In the genomic region with DNA sequence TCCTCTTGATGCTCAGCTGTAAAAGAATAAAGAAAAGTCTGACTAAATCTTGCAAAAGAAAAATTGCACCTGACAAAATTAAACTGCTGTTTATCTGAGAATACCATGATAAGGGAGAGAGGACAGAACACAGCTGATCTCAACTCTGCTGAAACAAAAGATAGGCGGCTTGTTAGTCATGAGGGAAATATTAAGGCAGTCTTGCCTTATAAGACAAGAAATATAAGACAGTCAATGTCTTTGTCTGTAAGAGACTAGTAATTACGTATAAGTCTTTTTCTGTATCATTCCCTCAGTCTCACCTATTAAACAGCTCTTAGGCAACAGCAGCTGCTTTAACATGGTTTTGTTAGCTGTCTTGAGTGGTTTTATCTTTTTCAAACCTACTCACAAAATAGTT, we compare ENCODE assay signal across 14 cellular contexts.
A peak's percentile ranks its signal among the peaks of the same experiment; 100 is the strongest.
DNase-seq lines count a peak whose midpoint lies in the region; ATAC-seq, FAIRE-seq and TF ChIP-seq lines count a peak whose summit lies in the region.
"Had no signal": no experiment of that assay in that cellular context is flagged by ENCODE, and none has a peak within 500 bp of the region (broad histone marks: within the 10 kb centered on the region; RNA-seq: fewer than 3 reads in every experiment).

No MANE protein-coding gene starts in this region.

- in situ Hi-C loops in IMR-90 (cut with MboI; ENCODE audit: low sequenced_read_pairs) (no loop called here), ACHN (cut with HindIII; ENCODE audit: low pct_ligation_motif_present, low pct_unique_long_range_greater_than_20kb, low sequenced_read_pairs) (no loop called here)

- peak; percentile 60 for ATAC-seq in IMR-90 (ENCODE audit: low read depth)
- ATAC-seq: A549; CD8-positive, alpha-beta T cell; HCT116 had no signal

- no peak overlapping the region for H3K27ac ChIP-seq in IMR-90 (ENCODE audit: insufficient read depth, low read length)
- no peak overlapping the region for H3K27ac ChIP-seq in astrocyte (ENCODE audit: low read depth, low read length)
- H3K27ac ChIP-seq: A549 had no signal

- no peak overlapping the region for H2AK9ac ChIP-seq in IMR-90 (replicated peaks; ENCODE audit: low read depth, low read length, poor library complexity)

- DNase-seq in IMR-90: peak; percentile 61
- DNase-seq in astrocyte (ENCODE audit: low read depth): peak; percentile 70
- peak; percentile 50 for DNase-seq in fibroblast of pulmonary artery (ENCODE audit: low read depth)
- DNase-seq in non-pigmented ciliary epithelial cell (ENCODE audit: low read depth): peak; percentile 30
- no peak for DNase-seq in NCI-H2171 (lab: John Stamatoyannopoulos, UW)
- DNase-seq in ACHN: no peak
- no peak for DNase-seq in activated CD8-positive, alpha-beta memory T cell treated with anti-CD3 and anti-CD28 coated beads, Interleukin-2, amount 50 U/mL, for 4 hours
- DNase-seq: CD8-positive, alpha-beta T cell; COR-L47; GF-D8 had no signal

- no peak overlapping the region for H2BK15ac ChIP-seq in IMR-90 (ENCODE audit: low read depth, low read length)

- H3K9me1 ChIP-seq in IMR-90 (ENCODE audit: insufficient read depth, low read length): no peaks in the 10 kb centered on the region; the same call in 1 of the 2 replicates

- BruUV-seq in IMR-90 (replicated peaks; lab: Mats Ljungman, UMichigan): no TSS peak

- no peak overlapping the region for H2BK20ac ChIP-seq in IMR-90 (ENCODE audit: low read depth, low read length)

- H3K9me3 ChIP-seq in IMR-90 (ENCODE audit: control insufficient read depth, insufficient read depth, low read length): no peaks in the 10 kb centered on the region
- no peaks in the 10 kb centered on the region for H3K9me3 ChIP-seq in astrocyte (ENCODE audit: insufficient read depth, low read depth, low read length)
- H3K9me3 ChIP-seq: A549 had no signal

- H3K9ac ChIP-seq in IMR-90 (ENCODE audit: low read depth, low read length): no peak overlapping the region
- no peak overlapping the region for H3K9ac ChIP-seq in astrocyte (ENCODE audit: low read length)

- no peak overlapping the region for H4K91ac ChIP-seq in IMR-90 (ENCODE audit: insufficient read depth, low read depth, low read length)

- H3K27ac Mint-ChIP-seq in astrocyte (ENCODE audit: unreplicated experiment): no peak overlapping the region
- H3K27ac Mint-ChIP-seq: CD14-positive monocyte; CD8-positive, alpha-beta T cell had no signal

- no peaks in the 10 kb centered on the region for H3K27me3 ChIP-seq in IMR-90 (ENCODE audit: control insufficient read depth, insufficient read depth, low read length)
- no peaks in the 10 kb centered on the region for H3K27me3 ChIP-seq in astrocyte (ENCODE audit: insufficient read depth, low read length)

- TF ChIP-seq POLR2A in IMR-90 (IDR thresholded peaks at IDR 0.05; ENCODE audit: low read depth, low read length): no peak

- H2BK120ac ChIP-seq in IMR-90 (ENCODE audit: low read depth, low read length): no peak overlapping the region

- no peak overlapping the region for H2AK5ac ChIP-seq in IMR-90 (ENCODE audit: low read depth, low read length)

- H3K36me3 Mint-ChIP-seq in astrocyte (ENCODE audit: low read depth, unreplicated experiment): no peaks in the 10 kb centered on the region
- H3K36me3 Mint-ChIP-seq: CD14-positive monocyte; CD8-positive, alpha-beta T cell had no signal

- no peak for FAIRE-seq in astrocyte (lab: Jason Lieb, UNC)
- FAIRE-seq: A549, D721Med had no signal

- POLR2A ChIA-PET in IMR-90 (lab: Charles Lee; ENCODE audit: unreplicated experiment): interaction anchor here (0.6 kb wide), 1 partner anchor 11 kb away, joined by 3 read pairs; no protein-coding TSS in a partner anchor

- H3K36me3 ChIP-seq in IMR-90 (ENCODE audit: control insufficient read depth, insufficient read depth, low read length): no peaks in the 10 kb centered on the region
- no peaks in the 10 kb centered on the region for H3K36me3 ChIP-seq in astrocyte (ENCODE audit: insufficient read depth, low read length)

- no peak overlapping the region for H2AFZ ChIP-seq in IMR-90 (replicated peaks; ENCODE audit: low read length, poor library complexity)
- no peak overlapping the region for H2AFZ ChIP-seq in astrocyte (ENCODE audit: low read depth, low read length)

- no peak overlapping the region for H3K14ac ChIP-seq in IMR-90 (replicated peaks; ENCODE audit: low read depth, low read length)

- H4K20me1 ChIP-seq in IMR-90 (ENCODE audit: insufficient read depth, low read length) (no peaks in the 10 kb centered on the region), astrocyte (ENCODE audit: insufficient read depth, low read length) (no peaks in the 10 kb centered on the region)

- no peak overlapping the region for H4K8ac ChIP-seq in IMR-90 (ENCODE audit: low read depth in 2 of 2, low read length in 2 of 2)

- H3K4ac ChIP-seq in IMR-90 (ENCODE audit: low read depth, low read length): no peak overlapping the region

- H3K4me2 ChIP-seq in IMR-90 (ENCODE audit: low read depth, low read length) (no peak overlapping the region), astrocyte (ENCODE audit: low read length) (no peak overlapping the region)
- H3K4me2 ChIP-seq: A549 had no signal

- H3K9me3 Mint-ChIP-seq in astrocyte (ENCODE audit: unreplicated experiment): no peaks in the 10 kb centered on the region
- H3K9me3 Mint-ChIP-seq: CD14-positive monocyte had no signal

- H3K4me1 Mint-ChIP-seq in astrocyte (ENCODE audit: low read depth, unreplicated experiment): no peaks in the 10 kb centered on the region
- H3K4me1 Mint-ChIP-seq: CD14-positive monocyte had no signal

- TF ChIP-seq RAD21 in IMR-90 (IDR thresholded peaks at IDR 0.05; ENCODE audit: low read length): no peak

- dilution Hi-C loops in IMR-90 (cut with HindIII; ENCODE audit: low sequenced_read_pairs, unreplicated experiment): no loop called here

- no peak overlapping the region for H3K4me3 Mint-ChIP-seq in astrocyte (ENCODE audit: unreplicated experiment)
- H3K4me3 Mint-ChIP-seq: CD14-positive monocyte; CD8-positive, alpha-beta T cell had no signal

- no peaks in the 10 kb centered on the region for H3K79me2 ChIP-seq in astrocyte (ENCODE audit: insufficient read depth, low read length)

- H3K4me3 ChIP-seq in IMR-90 (ENCODE audit: insufficient read depth, low read depth, low read length) (no peak overlapping the region), astrocyte (ENCODE audit: insufficient read depth, low read depth, low read length) (no peak overlapping the region), fibroblast of pulmonary artery (replicated peaks; ENCODE audit: low read depth, low read length) (no peak overlapping the region)
- H3K4me3 ChIP-seq: A549 had no signal

- no CpG with 5 or more reads among the region's 2 CpGs for WGBS in IMR-90 (ENCODE audit: extremely low coverage in 2 of 2, insufficient read length in 1 of 2), 2 experiments

- CTCF ChIA-PET in IMR-90 (lab: Yijun Ruan, JAX): no interaction called here

- H3K27me3 Mint-ChIP-seq in astrocyte (ENCODE audit: low read depth, unreplicated experiment): no peaks in the 10 kb centered on the region

- no peaks in the 10 kb centered on the region for H3K79me1 ChIP-seq in IMR-90 (ENCODE audit: low read depth in 1 of 2, low read length in 2 of 2)

- H3K4me1 ChIP-seq in IMR-90 (ENCODE audit: control insufficient read depth, insufficient read depth, low read length): peaks cover 2% of the 10 kb centered on the region; the same call in 1 of the 2 replicates
- H3K4me1 ChIP-seq in astrocyte (ENCODE audit: insufficient read depth, low read length): no peaks in the 10 kb centered on the region
- H3K4me1 ChIP-seq: A549 had no signal

- TF ChIP-seq CTCF in IMR-90 (conservative IDR thresholded peaks at IDR 0.05; ENCODE audit: low read depth, low read length) (no peak), astrocyte (IDR thresholded peaks at IDR 0.05; ENCODE audit: insufficient read depth, low read depth, low read length) (no peak), fibroblast of pulmonary artery (IDR thresholded peaks at IDR 0.05; ENCODE audit: low read length, missing control alignments) (no peak)

- no peak overlapping the region for H3K23ac ChIP-seq in IMR-90 (ENCODE audit: low read depth, low read length)

- H3K18ac ChIP-seq in IMR-90 (ENCODE audit: low read depth, low read length): no peak overlapping the region

- intact Hi-C loops in IMR-90 (cut with micrococcal nuclease): no loop called here

- H2BK5ac ChIP-seq in IMR-90 (ENCODE audit: low read depth, low read length, poor library complexity, severe bottlenecking): no peak overlapping the region

- H3K56ac ChIP-seq in IMR-90 (ENCODE audit: extremely low read depth, insufficient read depth, low read length): no peak overlapping the region

- no peak overlapping the region for H4K5ac ChIP-seq in IMR-90 (ENCODE audit: low read depth, low read length)

TF ChIP-seq in IMR-90, 13 proteins besides CTCF, POLR2A, EP300 and RAD21 (continues in another document):
- TF ChIP-seq MXI1 (IDR thresholded peaks at IDR 0.05; ENCODE audit: borderline replicate concordance, low read depth, low read length) (no peak), MAZ (IDR thresholded peaks at IDR 0.05; ENCODE audit: borderline replicate concordance, low read depth, low read length) (no peak), SMC3 (IDR thresholded peaks at IDR 0.05; ENCODE audit: low read depth, low read length) (no peak), BHLHE40 (IDR thresholded peaks at IDR 0.05; ENCODE audit: low read depth, low read length) (no peak), FOS (IDR thresholded peaks at IDR 0.05; ENCODE audit: low read depth, low read length) (no peak), RFX5 (IDR thresholded peaks at IDR 0.05; ENCODE audit: low read depth, low read length) (no peak), CHD1 (IDR thresholded peaks at IDR 0.05; ENCODE audit: low read depth, low read length) (no peak), RCOR1 (IDR thresholded peaks at IDR 0.05; ENCODE audit: insufficient replicate concordance, low read length) (no peak), CEBPB (IDR thresholded peaks at IDR 0.05; ENCODE audit: low read depth, low read length) (no peak; the same call in 1 of the 2 replicates), NFE2L2 (IDR thresholded peaks at IDR 0.05; ENCODE audit: low read depth, low read length) (no peak)
- TF ChIP-seq, protein P1, sequence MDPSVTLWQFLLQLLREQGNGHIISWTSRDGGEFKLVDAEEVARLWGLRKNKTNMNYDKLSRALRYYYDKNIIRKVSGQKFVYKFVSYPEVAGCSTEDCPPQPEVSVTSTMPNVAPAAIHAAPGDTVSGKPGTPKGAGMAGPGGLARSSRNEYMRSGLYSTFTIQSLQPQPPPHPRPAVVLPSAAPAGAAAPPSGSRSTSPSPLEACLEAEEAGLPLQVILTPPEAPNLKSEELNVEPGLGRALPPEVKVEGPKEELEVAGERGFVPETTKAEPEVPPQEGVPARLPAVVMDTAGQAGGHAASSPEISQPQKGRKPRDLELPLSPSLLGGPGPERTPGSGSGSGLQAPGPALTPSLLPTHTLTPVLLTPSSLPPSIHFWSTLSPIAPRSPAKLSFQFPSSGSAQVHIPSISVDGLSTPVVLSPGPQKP (IDR thresholded peaks at IDR 0.05; ENCODE audit: borderline replicate concordance, low read depth, low read length): no peak

Comparison
In these comparisons a context has a peak if more than half of its experiments do, and no peak if none do; other contexts are left out.
1. DNase-seq: peak in IMR-90 (single experiment), astrocyte (single experiment), fibroblast of pulmonary artery (single experiment) and non-pigmented ciliary epithelial cell (single experiment); none in NCI-H2171 (single experiment), ACHN (single experiment) and activated CD8-positive, alpha-beta memory T cell treated with anti-CD3 and anti-CD28 coated beads, Interleukin-2, amount 50 U/mL, for 4 hours (single experiment).